9 cellular contexts compared by ENCODE assay signal in genomic region chr19:39030854-39031367, GRCh38. TPM values are rescaled to one million over a fixed set of nuclear protein-coding genes. Genes with fewer than 3 reads are reported as not detected.
DNase-seq lines count a peak whose midpoint lies in the region; ATAC-seq, FAIRE-seq and TF ChIP-seq lines count a peak whose summit lies in the region.
"Had no signal": no experiment of that assay in that cellular context is flagged by ENCODE, and none has a peak within 500 bp of the region (broad histone marks: within the 10 kb centered on the region; RNA-seq: fewer than 3 reads in every experiment).

No MANE protein-coding gene starts in this region.

- H3K9me3 ChIP-seq in adipocyte (ENCODE audit: control insufficient read depth, low read length) (peaks cover 4% of the 10 kb centered on the region), left lung (peaks cover 0 to 2% of the 10 kb centered on the region in 2 donors), testis (no peaks in the 10 kb centered on the region)

- no peak for ATAC-seq in activated CD8-positive, alpha-beta memory T cell treated with anti-CD3 and anti-CD28 coated beads, Interleukin-2, amount 10 ng/mL, durations not matched to agents 7 days and 5 days
- ATAC-seq in left lung: peak; percentile 3

- CTCF ChIA-PET in activated CD8-positive, alpha-beta memory T cell treated with anti-CD3 and anti-CD28 coated beads, Interleukin-2, amount 10 ng/mL, durations not matched to agents 7 days and 5 days (lab: Charles Lee): no interaction called here

- H3K4me3 ChIP-seq in adipocyte (ENCODE audit: low read length) (peak overlapping the region; percentile 59), left lung (peak overlapping the region; percentile 49 to 51), testis (peak overlapping the region; percentile 62 to 68)

- no peaks in the 10 kb centered on the region for H3K36me3 Mint-ChIP-seq in activated CD8-positive, alpha-beta memory T cell treated with anti-CD3 and anti-CD28 coated beads, Interleukin-2, amount 10 ng/mL, durations not matched to agents 7 days and 5 days

- no peaks in the 10 kb centered on the region for H3K27me3 ChIP-seq in adipocyte (replicated peaks; ENCODE audit: control insufficient read depth, insufficient read depth, low read length)
- H3K27me3 ChIP-seq in left lung: peaks cover 0 to 57% of the 10 kb centered on the region in 2 donors
- H3K27me3 ChIP-seq in testis: no peaks in the 10 kb centered on the region

- no peak for DNase-seq in activated CD8-positive, alpha-beta memory T cell treated with anti-CD3 and anti-CD28 coated beads, Interleukin-2, amount 10 ng/mL, durations not matched to agents 7 days and 5 days
- no peak for DNase-seq in activated CD8-positive, alpha-beta memory T cell treated with anti-CD3 and anti-CD28 coated beads, Interleukin-2, amount 50 U/mL, for 48 hours
- no peak for DNase-seq in adipocyte (ENCODE audit: low read depth)
- no peak for DNase-seq in left lung
- DNase-seq in testis: no peak
- no peak for DNase-seq in central memory CD4-positive, alpha-beta T cell
- no peak for DNase-seq in H54 (ENCODE audit: insufficient read length, low spot score)
- DNase-seq in activated CD8-positive, alpha-beta memory T cell treated with anti-CD3 and anti-CD28 coated beads for 24 hours: no peak

- H3K9me3 Mint-ChIP-seq in activated CD8-positive, alpha-beta memory T cell treated with anti-CD3 and anti-CD28 coated beads, Interleukin-2, amount 10 ng/mL, durations not matched to agents 7 days and 5 days (ENCODE audit: low read depth): peaks cover 3% of the 10 kb centered on the region

- no peak for TF ChIP-seq POLR2A in testis (IDR thresholded peaks at IDR 0.05)
- TF ChIP-seq POLR2A in H54 (IDR thresholded peaks at IDR 0.05; ENCODE audit: low read depth, low read length): no peak

- H3K4me3 Mint-ChIP-seq in activated CD8-positive, alpha-beta memory T cell treated with anti-CD3 and anti-CD28 coated beads, Interleukin-2, amount 10 ng/mL, durations not matched to agents 7 days and 5 days: peak overlapping the region; percentile 57

- H3K4me1 Mint-ChIP-seq in activated CD8-positive, alpha-beta memory T cell treated with anti-CD3 and anti-CD28 coated beads, Interleukin-2, amount 10 ng/mL, durations not matched to agents 7 days and 5 days: peaks cover 8% of the 10 kb centered on the region

- TF ChIP-seq CTCF in left lung (IDR thresholded peaks at IDR 0.05) (no peak), testis (IDR thresholded peaks at IDR 0.05) (no peak)

- intact Hi-C loops in left lung (cut with DNase I): no loop called here
- intact Hi-C loops in testis (cut with DNase I; ENCODE audit: low total_unique reads): no loop called here

- WGBS in testis, 2 donors: 21 to 33% methylated on average over 10 to 11 of the region's 11 CpGs

- peak overlapping the region in 1 of 2 donors; percentile 1 for H3K27ac ChIP-seq in left lung
- H3K27ac ChIP-seq in testis: peak overlapping the region in 1 of 2 donors; percentile 30

- peaks cover 45% of the 10 kb centered on the region for H3K27me3 Mint-ChIP-seq in activated CD8-positive, alpha-beta memory T cell treated with anti-CD3 and anti-CD28 coated beads, Interleukin-2, amount 10 ng/mL, durations not matched to agents 7 days and 5 days

- FAIRE-seq in H54 (lab: Jason Lieb, UNC): no peak
- FAIRE-seq: colon had no signal

- H3K27ac Mint-ChIP-seq in activated CD8-positive, alpha-beta memory T cell treated with anti-CD3 and anti-CD28 coated beads, Interleukin-2, amount 10 ng/mL, durations not matched to agents 7 days and 5 days: no peak overlapping the region

- H3K36me3 ChIP-seq in adipocyte (ENCODE audit: control insufficient read depth, insufficient read depth, low read length, severe bottlenecking): peaks cover 11% of the 10 kb centered on the region
- no peaks in the 10 kb centered on the region for H3K36me3 ChIP-seq in left lung
- H3K36me3 ChIP-seq in testis (ENCODE audit: low read depth, missing control alignments): no peaks in the 10 kb centered on the region

- peak overlapping the region; percentile 19 for H3K9ac ChIP-seq in adipocyte (ENCODE audit: low read length)

- H3K4me1 ChIP-seq in adipocyte (ENCODE audit: control insufficient read depth, insufficient read depth, low read length): peaks cover 30% of the 10 kb centered on the region
- H3K4me1 ChIP-seq in left lung: peaks cover 3 to 6% of the 10 kb centered on the region in 2 donors
- peaks cover 14% of the 10 kb centered on the region for H3K4me1 ChIP-seq in testis

RNA-seq across cellular contexts. Expression of gene FBXO27, which starts 1.4 kb away (rescaled TPM):
- under 1 TPM in 1 of 2 experiments, not detected in 1; 0.19 TPM for total RNA-seq in activated CD8-positive, alpha-beta memory T cell treated with anti-CD3 and anti-CD28 coated beads, Interleukin-2, amount 10 ng/mL, durations not matched to agents 7 days and 5 days
- 10 to 100 TPM; 11.4 to 11.9 TPM for total RNA-seq in left lung
- total RNA-seq in testis: 10 to 100 TPM; 11.3 to 16.5 TPM
- polyA plus RNA-seq in testis (ENCODE audit: insufficient read depth, low read depth, low replicate concordance): 15.5 TPM

RNA-seq across cellular contexts. Expression of gene ACP7, which starts 53.3 kb away (rescaled TPM):
- total RNA-seq in activated CD8-positive, alpha-beta memory T cell treated with anti-CD3 and anti-CD28 coated beads, Interleukin-2, amount 10 ng/mL, durations not matched to agents 7 days and 5 days: not detected
- total RNA-seq in left lung (not detected), testis (not detected)
- not detected for polyA plus RNA-seq in testis (ENCODE audit: insufficient read depth, low read depth, low replicate concordance)

RNA-seq across cellular contexts. Expression of gene FBXO17, which starts 55.4 kb away (rescaled TPM):
- total RNA-seq in activated CD8-positive, alpha-beta memory T cell treated with anti-CD3 and anti-CD28 coated beads, Interleukin-2, amount 10 ng/mL, durations not matched to agents 7 days and 5 days: under 1 TPM in 1 of 2 experiments, not detected in 1; 0.12 TPM
- total RNA-seq in left lung: 10 to 100 TPM in 1 of 2 donors, 1 to 10 TPM in 1; 7.1 to 10.4 TPM
- total RNA-seq in testis: 10 to 100 TPM; 11.8 to 14.2 TPM
- 10.3 TPM for polyA plus RNA-seq in testis (ENCODE audit: insufficient read depth, low read depth, low replicate concordance)

Comparison
In these comparisons a context has a peak if more than half of its experiments do, and no peak if none do; other contexts are left out.
1. RNA of gene FBXO27, which starts 1.4 kb away (total RNA-seq): 11.3 to 16.5 TPM in testis and 11.4 to 11.9 TPM in left lung; 0.19 TPM in activated CD8-positive, alpha-beta memory T cell treated with anti-CD3 and anti-CD28 coated beads, Interleukin-2, amount 10 ng/mL, durations not matched to agents 7 days and 5 days; every median in the first group is over 10 times any median in the second.
2. RNA of gene FBXO17, which starts 55.4 kb away (total RNA-seq): 11.8 to 14.2 TPM in testis and 7.1 to 10.4 TPM in left lung; 0.12 TPM in activated CD8-positive, alpha-beta memory T cell treated with anti-CD3 and anti-CD28 coated beads, Interleukin-2, amount 10 ng/mL, durations not matched to agents 7 days and 5 days; every median in the first group is over 4 times any median in the second.
3. Peak in every context shown above with its lines, with median percentiles within 50 percentile points of each other: H3K4me3 ChIP-seq.